8 cellular contexts compared by ENCODE assay signal in the genomic region with DNA sequence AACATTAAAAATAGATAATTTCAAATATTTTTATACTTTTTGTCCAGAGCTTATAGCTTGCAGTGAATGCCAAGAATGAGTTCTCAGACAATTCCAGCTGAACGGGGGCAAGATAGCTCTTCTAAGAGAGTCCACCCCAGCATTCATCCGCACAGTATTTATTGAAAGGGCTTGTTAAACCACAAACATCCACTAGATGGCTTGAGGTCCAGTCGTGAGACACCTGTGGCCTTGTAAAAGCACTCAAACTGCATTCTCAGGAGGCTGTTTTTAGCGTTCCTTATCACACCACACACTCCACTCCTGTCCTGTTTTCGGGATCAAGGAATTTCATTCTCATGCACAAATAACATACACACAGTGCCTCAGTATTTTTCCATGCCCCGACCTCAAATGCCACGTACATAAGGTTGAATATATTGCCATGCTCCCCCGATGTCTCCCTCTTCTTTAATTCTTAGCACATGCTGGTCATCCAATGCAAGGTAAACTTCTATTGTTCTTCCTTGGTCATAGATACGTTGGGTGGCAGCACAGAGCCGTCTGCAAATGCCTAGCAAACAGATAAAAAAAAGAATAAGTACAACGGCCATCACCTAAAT. TPM values are rescaled to one million over a fixed set of nuclear protein-coding genes. Genes with fewer than 3 reads are reported as not detected.
DNase-seq lines count a peak whose midpoint lies in the region; FAIRE-seq and TF ChIP-seq lines count a peak whose summit lies in the region.

No MANE protein-coding gene starts in this region.

- peaks cover 33% of the 10 kb centered on the region for H3K36me3 Mint-ChIP-seq in Calu3 (ENCODE audit: insufficient read depth, unreplicated experiment)
- H3K36me3 Mint-ChIP-seq in H9 (ENCODE audit: insufficient read depth in 1 of 3, low read depth in 3 of 3): peaks cover 10 to 66% (median 46%) of the 10 kb centered on the region in 3 experiments
- peaks cover 45% of the 10 kb centered on the region for H3K36me3 Mint-ChIP-seq in osteocyte (ENCODE audit: unreplicated experiment)
- H3K36me3 Mint-ChIP-seq in activated T-helper 1 cell treated with anti-CD3 and anti-CD28 coated beads, Interleukin-12 subunit alpha, Interleukin-12 subunit beta, Interleukin-2, Interleukin-4 antibody, amounts not matched to agents 30 ng/mL and 10 ng/mL and 1 ng/mL, durations not matched to agents 14 hours and 24 hours and 36 hours (ENCODE audit: low read depth): peaks cover 35% of the 10 kb centered on the region

- H3K4ac ChIP-seq in H9 (ENCODE audit: low read depth, low read length): no peak overlapping the region

- no peaks in the 10 kb centered on the region for H3K23me2 ChIP-seq in H9 (ENCODE audit: insufficient read length, low read depth, low read length, poor library complexity, severe bottlenecking)

- intact Hi-C loops in Calu3 (cut with micrococcal nuclease; ENCODE audit: unreplicated experiment) (no loop called here), endothelial cell of umbilical vein (cut with micrococcal nuclease) (no loop called here)
- intact Hi-C loops in activated T-helper 1 cell treated with anti-CD3 and anti-CD28 coated beads, Interleukin-12 subunit alpha, Interleukin-12 subunit beta, Interleukin-2, Interleukin-4 antibody, amounts not matched to agents 30 ng/mL and 10 ng/mL and 1 ng/mL, durations not matched to agents 14 hours and 24 hours and 36 hours (cut with micrococcal nuclease): loop anchor here (1.0 kb wide), 1 partner anchor 217 kb away; no protein-coding TSS in a partner anchor

- no peak overlapping the region for H3K18ac ChIP-seq in H9 (ENCODE audit: insufficient read length, low read depth, low read length)

- CTCF ChIA-PET in Calu3 (lab: Charles Lee) (interaction anchor here (0.9 to 1.4 kb wide), 3 partner anchors 217 to 331 kb away, joined by 3 to 6 read pairs (median 3); no protein-coding TSS in a partner anchor), endothelial cell of umbilical vein (lab: Charles Lee) (interaction anchor here (0.7 to 6.9 kb wide), 26 partner anchors 8 to 576 kb away, joined by 3 to 164 read pairs (median 4); no protein-coding TSS in a partner anchor)

- peaks cover 16 to 34% of the 10 kb centered on the region in 2 experiments for H3K36me3 ChIP-seq in endothelial cell of umbilical vein (ENCODE audit: control insufficient read depth in 2 of 2, extremely low read depth in 1 of 2, insufficient read depth in 2 of 2, low read length in 2 of 2)

- no peak overlapping the region for H3K4me3 ChIP-seq in endothelial cell of umbilical vein (replicated peaks in 1 of 3; ENCODE audit: insufficient read depth in 1 of 3, low read depth in 1 of 3, low read length in 3 of 3)

- H3K9me1 ChIP-seq in endothelial cell of umbilical vein (replicated peaks; ENCODE audit: control insufficient read depth, extremely low read depth, insufficient read depth, low read length): peaks cover 2% of the 10 kb centered on the region

- no CpG with 5 or more reads among the region's 11 CpGs for WGBS in H9 (ENCODE audit: extremely low coverage, insufficient read length, low lambda C conversion rate)

- H3K79me2 ChIP-seq in H9 (ENCODE audit: insufficient read depth, low read length) (no peaks in the 10 kb centered on the region), endothelial cell of umbilical vein (ENCODE audit: control insufficient read depth, insufficient read depth, low read length) (no peaks in the 10 kb centered on the region)

- FAIRE-seq in endothelial cell of umbilical vein (lab: Jason Lieb, UNC): peak; percentile 62

- H3K9me3 ChIP-seq in H9 (ENCODE audit: control insufficient read depth, low read depth, low read length) (no peaks in the 10 kb centered on the region), endothelial cell of umbilical vein (replicated peaks; ENCODE audit: control insufficient read depth, insufficient read depth, low read length) (no peaks in the 10 kb centered on the region)

- no peak for TF ChIP-seq POLR2A in endothelial cell of umbilical vein (IDR thresholded peaks at IDR 0.05; ENCODE audit: low read depth, low read length)

- TF ChIP-seq CTCF in Calu3 (IDR thresholded peaks at IDR 0.05; ENCODE audit: unreplicated experiment) (peak; percentile 70), H9 (conservative IDR thresholded peaks at IDR 0.05) (peak; percentile 69), endothelial cell of umbilical vein (IDR thresholded peaks at IDR 0.05; ENCODE audit: extremely low read depth in 1 of 2, insufficient read depth in 1 of 2, low read depth in 1 of 2, low read length in 2 of 2) (peak; percentile 43 to 51), osteocyte (IDR thresholded peaks at IDR 0.05) (peak; percentile 66)

- H3K27me3 Mint-ChIP-seq in Calu3 (ENCODE audit: unreplicated experiment) (no peaks in the 10 kb centered on the region), H9 (ENCODE audit: low read depth) (no peaks in the 10 kb centered on the region), osteocyte (ENCODE audit: unreplicated experiment) (no peaks in the 10 kb centered on the region)
- H3K27me3 Mint-ChIP-seq in activated T-helper 1 cell treated with anti-CD3 and anti-CD28 coated beads, Interleukin-12 subunit alpha, Interleukin-12 subunit beta, Interleukin-2, Interleukin-4 antibody, amounts not matched to agents 30 ng/mL and 10 ng/mL and 1 ng/mL, durations not matched to agents 14 hours and 24 hours and 36 hours (ENCODE audit: insufficient read depth): no peaks in the 10 kb centered on the region

- H2BK12ac ChIP-seq in H9 (ENCODE audit: insufficient read length, low read depth, low read length): no peak overlapping the region

- H3K9ac ChIP-seq in H9 (ENCODE audit: extremely low read depth, insufficient read length, low read length) (no peak overlapping the region), endothelial cell of umbilical vein (replicated peaks; ENCODE audit: extremely low read depth, insufficient read depth, low read length) (no peak overlapping the region)

- POLR2A ChIA-PET in endothelial cell of umbilical vein (lab: Charles Lee): interaction anchor here (0.6 kb wide), 1 partner anchor 246 kb away, joined by 3 read pairs; no protein-coding TSS in a partner anchor

- no peak overlapping the region for H3K4me3 Mint-ChIP-seq in Calu3 (ENCODE audit: low read depth, unreplicated experiment)
- no peak overlapping the region for H3K4me3 Mint-ChIP-seq in H9
- no peak overlapping the region for H3K4me3 Mint-ChIP-seq in osteocyte (ENCODE audit: unreplicated experiment)
- H3K4me3 Mint-ChIP-seq in activated T-helper 1 cell treated with anti-CD3 and anti-CD28 coated beads, Interleukin-12 subunit alpha, Interleukin-12 subunit beta, Interleukin-2, Interleukin-4 antibody, amounts not matched to agents 30 ng/mL and 10 ng/mL and 1 ng/mL, durations not matched to agents 14 hours and 24 hours and 36 hours: no peak overlapping the region

- H2BK120ac ChIP-seq in H9 (ENCODE audit: low read depth, low read length, poor library complexity, severe bottlenecking): no peak overlapping the region

- no peak overlapping the region for H2BK15ac ChIP-seq in H9 (ENCODE audit: low read depth, low read length)

- H3K4me2 ChIP-seq in H9 (ENCODE audit: insufficient read depth, insufficient read length, low read length): no peak overlapping the region
- H3K4me2 ChIP-seq in endothelial cell of umbilical vein (ENCODE audit: insufficient read depth, low read length): no peak overlapping the region

- H3T11ph ChIP-seq in H9 (ENCODE audit: low read length): no peak overlapping the region

- no peaks in the 10 kb centered on the region for H3K4me1 ChIP-seq in H9 (ENCODE audit: insufficient read depth, low read length)
- no peaks in the 10 kb centered on the region for H3K4me1 ChIP-seq in endothelial cell of umbilical vein (ENCODE audit: control insufficient read depth, extremely low read depth, insufficient read depth, low read length)

- no peaks in the 10 kb centered on the region for H3K79me1 ChIP-seq in H9 (ENCODE audit: insufficient read depth, low read depth, low read length, poor library complexity, severe bottlenecking)

- H4K5ac ChIP-seq in H9 (ENCODE audit: insufficient read length, low read depth, low read length): no peak overlapping the region

- H3K4me1 Mint-ChIP-seq in Calu3 (ENCODE audit: low read depth, unreplicated experiment): peaks cover 19% of the 10 kb centered on the region
- H3K4me1 Mint-ChIP-seq in H9: peaks cover 2 to 3% of the 10 kb centered on the region in 2 experiments; a peak in 1 of 4 replicates
- H3K4me1 Mint-ChIP-seq in osteocyte (ENCODE audit: unreplicated experiment): peaks cover 7% of the 10 kb centered on the region
- H3K4me1 Mint-ChIP-seq in activated T-helper 1 cell treated with anti-CD3 and anti-CD28 coated beads, Interleukin-12 subunit alpha, Interleukin-12 subunit beta, Interleukin-2, Interleukin-4 antibody, amounts not matched to agents 30 ng/mL and 10 ng/mL and 1 ng/mL, durations not matched to agents 14 hours and 24 hours and 36 hours (ENCODE audit: low read depth): peaks cover 8% of the 10 kb centered on the region

- dilution Hi-C loops in endothelial cell of umbilical vein (cut with MboI; ENCODE audit: extremely low pct_ligation_motif_present, low sequenced_read_pairs): no loop called here

- H2AFZ ChIP-seq in H9 (ENCODE audit: low read length) (no peak overlapping the region), endothelial cell of umbilical vein (ENCODE audit: low read depth, low read length) (no peak overlapping the region)

- H2AK5ac ChIP-seq in H9 (ENCODE audit: insufficient read length, low read length): no peak overlapping the region

- H3K27me3 ChIP-seq in H9 (ENCODE audit: insufficient read depth, low read length): no peaks in the 10 kb centered on the region
- no peaks in the 10 kb centered on the region for H3K27me3 ChIP-seq in endothelial cell of umbilical vein (ENCODE audit: control insufficient read depth in 2 of 2, insufficient read depth in 2 of 2, low read length in 2 of 2)

- H4K8ac ChIP-seq in H9 (replicated peaks; ENCODE audit: insufficient read length, low read depth, low read length): no peak overlapping the region

- H3K14ac ChIP-seq in H9 (ENCODE audit: insufficient read depth, low read length): no peak overlapping the region

- no peaks in the 10 kb centered on the region for H3K9me3 Mint-ChIP-seq in Calu3 (ENCODE audit: low read depth, unreplicated experiment)
- H3K9me3 Mint-ChIP-seq in H9: peaks cover 0 to 2% of the 10 kb centered on the region in 2 experiments; a peak in 1 of 5 replicates
- no peaks in the 10 kb centered on the region for H3K9me3 Mint-ChIP-seq in osteocyte (ENCODE audit: unreplicated experiment)
- H3K9me3 Mint-ChIP-seq in activated T-helper 1 cell treated with anti-CD3 and anti-CD28 coated beads, Interleukin-12 subunit alpha, Interleukin-12 subunit beta, Interleukin-2, Interleukin-4 antibody, amounts not matched to agents 30 ng/mL and 10 ng/mL and 1 ng/mL, durations not matched to agents 14 hours and 24 hours and 36 hours: no peaks in the 10 kb centered on the region

- no peak overlapping the region for H3K27ac ChIP-seq in H9 (ENCODE audit: insufficient read length, low read depth, low read length)
- H3K27ac ChIP-seq in endothelial cell of umbilical vein (ENCODE audit: insufficient read depth, low read depth, low read length): no peak overlapping the region

- no peak overlapping the region for H3K56ac ChIP-seq in H9 (ENCODE audit: insufficient read length, low read depth, low read length)

- DNase-seq in Calu3: peak; percentile 25
- peak; percentile 36 for DNase-seq in H9
- DNase-seq in NCI-H748 treated with DMSO at 0.1 percent for 48 hours (lab: John Stamatoyannopoulos, UW): peak; percentile 96
- peak; percentile 51 for DNase-seq in endothelial cell of umbilical vein (ENCODE audit: low read depth, low spot score)
- no peak for DNase-seq in osteocyte (ENCODE audit: extremely low spot score, unreplicated experiment)
- no peak for DNase-seq in occipital lobe (lab: John Stamatoyannopoulos, UW)
- DNase-seq in activated CD4-positive, alpha-beta T cell treated with anti-CD3 and anti-CD28 coated beads, Interleukin-2, amount 50 U/mL, for 48 hours: no peak
- no peak for DNase-seq in activated T-helper 1 cell treated with anti-CD3 and anti-CD28 coated beads, Interleukin-12 subunit alpha, Interleukin-12 subunit beta, Interleukin-2, Interleukin-4 antibody, amounts not matched to agents 30 ng/mL and 10 ng/mL and 1 ng/mL, durations not matched to agents 14 hours and 24 hours and 36 hours (ENCODE audit: low spot score)

- BruUV-seq in Calu3 (replicated peaks; lab: Mats Ljungman, UMichigan) (no TSS peak), endothelial cell of umbilical vein (replicated peaks; lab: Mats Ljungman, UMichigan) (no TSS peak)

- H2BK20ac ChIP-seq in H9 (ENCODE audit: low read depth, low read length, poor library complexity, severe bottlenecking): no peak overlapping the region

- H3K23ac ChIP-seq in H9 (ENCODE audit: insufficient read length, low read depth, low read length): no peak overlapping the region

- H3K27ac Mint-ChIP-seq in Calu3 (ENCODE audit: unreplicated experiment) (no peak overlapping the region), H9 (no peak overlapping the region; a peak in 1 of 7 replicates), osteocyte (ENCODE audit: unreplicated experiment) (no peak overlapping the region)
- no peak overlapping the region for H3K27ac Mint-ChIP-seq in activated T-helper 1 cell treated with anti-CD3 and anti-CD28 coated beads, Interleukin-12 subunit alpha, Interleukin-12 subunit beta, Interleukin-2, Interleukin-4 antibody, amounts not matched to agents 30 ng/mL and 10 ng/mL and 1 ng/mL, durations not matched to agents 14 hours and 24 hours and 36 hours

- H4K20me1 ChIP-seq in H9 (ENCODE audit: control insufficient read depth, insufficient read depth, insufficient read length): no peaks in the 10 kb centered on the region
- no peaks in the 10 kb centered on the region for H4K20me1 ChIP-seq in endothelial cell of umbilical vein (replicated peaks; ENCODE audit: control insufficient read depth, extremely low read depth, insufficient read depth, low read length)

- H2BK5ac ChIP-seq in H9 (ENCODE audit: insufficient read length, low read length): no peak overlapping the region

- H4K91ac ChIP-seq in H9 (ENCODE audit: insufficient read length, low read depth, low read length): no peak overlapping the region

RNA-seq across cellular contexts. Expression of a gene that starts 47.4 kb away (rescaled TPM):
- total RNA-seq in Calu3 (2022) (178 and 210 TPM in 2 replicates), H9 (2021) (119 and 129 TPM in 2 replicates), endothelial cell of umbilical vein (171 and 201 TPM in 2 replicates), osteocyte (157 and 167 TPM in 2 replicates), occipital lobe (61.9 TPM)
- 30.8 and 45.1 TPM in 2 replicates for polyA plus RNA-seq in endothelial cell of umbilical vein
- 39.5 and 46.5 TPM in 2 replicates for polyA plus RNA-seq in endothelial cell of umbilical vein (2011; cell fraction: cytosol; rRNA removed)
- 90.6 and 102 TPM in 2 replicates for polyA plus RNA-seq in endothelial cell of umbilical vein (2011; cell fraction: nucleus; rRNA removed)
- 173 and 189 TPM in 2 replicates for polyA plus RNA-seq in endothelial cell of umbilical vein (2012)
- 92.2 and 114 TPM in 2 replicates for polyA minus RNA-seq in endothelial cell of umbilical vein
- polyA minus RNA-seq in endothelial cell of umbilical vein (2011; cell fraction: cytosol; rRNA and poly(A)+ RNA removed): 13.7 TPM
- 51.7 and 73.5 TPM in 2 replicates for polyA minus RNA-seq in endothelial cell of umbilical vein (2011; cell fraction: nucleus; rRNA and poly(A)+ RNA removed)
- 68.7 and 69.5 TPM in 2 replicates for total RNA-seq in activated T-helper 1 cell treated with anti-CD3 and anti-CD28 coated beads, Interleukin-12 subunit alpha, Interleukin-12 subunit beta, Interleukin-2, Interleukin-4 antibody, amounts not matched to agents 30 ng/mL and 10 ng/mL and 1 ng/mL, durations not matched to agents 14 hours and 24 hours and 36 hours

Comparison
In these comparisons a context has a peak if more than half of its experiments do, and no peak if none do; other contexts are left out.
1. DNase-seq: peak in Calu3 (single experiment), H9 (single experiment), NCI-H748 treated with DMSO at 0.1 percent for 48 hours (single experiment) and endothelial cell of umbilical vein (single experiment); none in osteocyte (single experiment), occipital lobe (single experiment), activated CD4-positive, alpha-beta T cell treated with anti-CD3 and anti-CD28 coated beads, Interleukin-2, amount 50 U/mL, for 48 hours (0 of 2) and activated T-helper 1 cell treated with anti-CD3 and anti-CD28 coated beads, Interleukin-12 subunit alpha, Interleukin-12 subunit beta, Interleukin-2, Interleukin-4 antibody, amounts not matched to agents 30 ng/mL and 10 ng/mL and 1 ng/mL, durations not matched to agents 14 hours and 24 hours and 36 hours (single experiment).
2. Peak in every context shown above with its lines, with median percentiles within 50 percentile points of each other: CTCF ChIP-seq.